2 cellular contexts compared by ENCODE assay signal in genomic region chr6:122392564-122393338, GRCh38.
TF ChIP-seq lines count a peak whose summit lies in the region.

No MANE protein-coding gene starts in this region.

TF ChIP-seq in GM23338, 12 proteins besides CTCF, POLR2A, EP300 and RAD21:
- TF ChIP-seq, protein P1, sequence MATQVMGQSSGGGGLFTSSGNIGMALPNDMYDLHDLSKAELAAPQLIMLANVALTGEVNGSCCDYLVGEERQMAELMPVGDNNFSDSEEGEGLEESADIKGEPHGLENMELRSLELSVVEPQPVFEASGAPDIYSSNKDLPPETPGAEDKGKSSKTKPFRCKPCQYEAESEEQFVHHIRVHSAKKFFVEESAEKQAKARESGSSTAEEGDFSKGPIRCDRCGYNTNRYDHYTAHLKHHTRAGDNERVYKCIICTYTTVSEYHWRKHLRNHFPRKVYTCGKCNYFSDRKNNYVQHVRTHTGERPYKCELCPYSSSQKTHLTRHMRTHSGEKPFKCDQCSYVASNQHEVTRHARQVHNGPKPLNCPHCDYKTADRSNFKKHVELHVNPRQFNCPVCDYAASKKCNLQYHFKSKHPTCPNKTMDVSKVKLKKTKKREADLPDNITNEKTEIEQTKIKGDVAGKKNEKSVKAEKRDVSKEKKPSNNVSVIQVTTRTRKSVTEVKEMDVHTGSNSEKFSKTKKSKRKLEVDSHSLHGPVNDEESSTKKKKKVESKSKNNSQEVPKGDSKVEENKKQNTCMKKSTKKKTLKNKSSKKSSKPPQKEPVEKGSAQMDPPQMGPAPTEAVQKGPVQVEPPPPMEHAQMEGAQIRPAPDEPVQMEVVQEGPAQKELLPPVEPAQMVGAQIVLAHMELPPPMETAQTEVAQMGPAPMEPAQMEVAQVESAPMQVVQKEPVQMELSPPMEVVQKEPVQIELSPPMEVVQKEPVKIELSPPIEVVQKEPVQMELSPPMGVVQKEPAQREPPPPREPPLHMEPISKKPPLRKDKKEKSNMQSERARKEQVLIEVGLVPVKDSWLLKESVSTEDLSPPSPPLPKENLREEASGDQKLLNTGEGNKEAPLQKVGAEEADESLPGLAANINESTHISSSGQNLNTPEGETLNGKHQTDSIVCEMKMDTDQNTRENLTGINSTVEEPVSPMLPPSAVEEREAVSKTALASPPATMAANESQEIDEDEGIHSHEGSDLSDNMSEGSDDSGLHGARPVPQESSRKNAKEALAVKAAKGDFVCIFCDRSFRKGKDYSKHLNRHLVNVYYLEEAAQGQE (IDR thresholded peaks at IDR 0.05; ENCODE audit: unreplicated experiment), result no peak
- TF ChIP-seq NANOG (IDR thresholded peaks at IDR 0.05; ENCODE audit: borderline replicate concordance) (peak; percentile 56), POLR2AphosphoS5 (IDR thresholded peaks at IDR 0.05; ENCODE audit: low read depth) (peak; percentile 74)
- TF ChIP-seq, protein P2, sequence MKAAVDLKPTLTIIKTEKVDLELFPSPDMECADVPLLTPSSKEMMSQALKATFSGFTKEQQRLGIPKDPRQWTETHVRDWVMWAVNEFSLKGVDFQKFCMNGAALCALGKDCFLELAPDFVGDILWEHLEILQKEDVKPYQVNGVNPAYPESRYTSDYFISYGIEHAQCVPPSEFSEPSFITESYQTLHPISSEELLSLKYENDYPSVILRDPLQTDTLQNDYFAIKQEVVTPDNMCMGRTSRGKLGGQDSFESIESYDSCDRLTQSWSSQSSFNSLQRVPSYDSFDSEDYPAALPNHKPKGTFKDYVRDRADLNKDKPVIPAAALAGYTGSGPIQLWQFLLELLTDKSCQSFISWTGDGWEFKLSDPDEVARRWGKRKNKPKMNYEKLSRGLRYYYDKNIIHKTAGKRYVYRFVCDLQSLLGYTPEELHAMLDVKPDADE (IDR thresholded peaks at IDR 0.05), result no peak

TF ChIP-seq in K562, 482 proteins besides CTCF, POLR2A, EP300 and RAD21 (continues in another document):
- TF ChIP-seq SRF (CRISPR knock-in tag; IDR thresholded peaks at IDR 0.05) (no peak), YBX1 (IDR thresholded peaks at IDR 0.05) (no peak), TGIF2 (CRISPR knock-in tag; IDR thresholded peaks at IDR 0.05) (no peak), ZNF449 (CRISPR knock-in tag; IDR thresholded peaks at IDR 0.05) (no peak), ASH1L (IDR thresholded peaks at IDR 0.05; ENCODE audit: borderline replicate concordance, low read depth, partially characterized antibody) (no peak), RBBP5 (IDR thresholded peaks at IDR 0.05; ENCODE audit: borderline replicate concordance, insufficient read depth, low read length, poor library complexity, severe bottlenecking) (no peak), ZNF146 (CRISPR knock-in tag; IDR thresholded peaks at IDR 0.05; ENCODE audit: unreplicated experiment) (no peak), ZNF77 (CRISPR knock-in tag; IDR thresholded peaks at IDR 0.05) (no peak), ZKSCAN1 (IDR thresholded peaks at IDR 0.05; ENCODE audit: low read depth, low read length) (no peak), C11orf30 (IDR thresholded peaks at IDR 0.05; ENCODE audit: low read depth) (peak; percentile 75), SREBF2 (CRISPR knock-in tag; IDR thresholded peaks at IDR 0.05) (no peak), DPF2 (IDR thresholded peaks at IDR 0.05) (no peak), CBFA2T2 (conservative IDR thresholded peaks at IDR 0.05) (no peak), EHMT2 (IDR thresholded peaks at IDR 0.05) (no peak), FOXA1 (IDR thresholded peaks at IDR 0.05; ENCODE audit: borderline replicate concordance) (no peak), SFPQ (IDR thresholded peaks at IDR 0.05; ENCODE audit: low read depth, low read length) (no peak), ZNF324 (CRISPR knock-in tag; IDR thresholded peaks at IDR 0.05) (no peak), ZNF175 (CRISPR knock-in tag; IDR thresholded peaks at IDR 0.05; ENCODE audit: low read depth) (no peak), ZNF561 (CRISPR knock-in tag; conservative IDR thresholded peaks at IDR 0.05) (no peak), LEF1 (IDR thresholded peaks at IDR 0.05) (no peak), ZBTB43 (CRISPR knock-in tag; IDR thresholded peaks at IDR 0.05) (no peak), ZNF384 (IDR thresholded peaks at IDR 0.05; ENCODE audit: low read depth, low read length) (peak; percentile 67), HDAC1 (IDR thresholded peaks at IDR 0.05) (no peak), TAF7 (tag; IDR thresholded peaks at IDR 0.05) (no peak), ZNF316 (IDR thresholded peaks at IDR 0.05) (peak; percentile 72), WHSC1 (IDR thresholded peaks at IDR 0.05; ENCODE audit: low read length) (no peak), MAFG (tag; conservative IDR thresholded peaks at IDR 0.05) (peak; percentile 62), KDM1A (IDR thresholded peaks at IDR 0.05) (no peak), ARID2 (IDR thresholded peaks at IDR 0.05) (no peak), NFRKB (IDR thresholded peaks at IDR 0.05; ENCODE audit: low read depth) (no peak), TAF9B (IDR thresholded peaks at IDR 0.05; ENCODE audit: partially characterized antibody) (no peak), ZNF143 (CRISPR knock-in tag; IDR thresholded peaks at IDR 0.05) (no peak), ZNF830 (CRISPR knock-in tag; IDR thresholded peaks at IDR 0.05) (no peak), NR1H2 (CRISPR knock-in tag; IDR thresholded peaks at IDR 0.05) (no peak), ADNP (tag; IDR thresholded peaks at IDR 0.05) (no peak), ZNF197 (CRISPR knock-in tag; IDR thresholded peaks at IDR 0.05; ENCODE audit: low read depth) (no peak), ARID1B (IDR thresholded peaks at IDR 0.05) (peak; percentile 25; the same call in 1 of the 2 replicates), ZBTB8A (IDR thresholded peaks at IDR 0.05; ENCODE audit: partially characterized antibody) (no peak), NFE2 (IDR thresholded peaks at IDR 0.05; ENCODE audit: low read depth) (peak; percentile 61), XRCC5 (IDR thresholded peaks at IDR 0.05; ENCODE audit: low read depth, low read length) (no peak), POLR2H (tag; IDR thresholded peaks at IDR 0.05; ENCODE audit: low read depth) (0 out of 2 replicates have a peak, but pooled peaks have one; percentile 5)
- TF ChIP-seq, protein P3, sequence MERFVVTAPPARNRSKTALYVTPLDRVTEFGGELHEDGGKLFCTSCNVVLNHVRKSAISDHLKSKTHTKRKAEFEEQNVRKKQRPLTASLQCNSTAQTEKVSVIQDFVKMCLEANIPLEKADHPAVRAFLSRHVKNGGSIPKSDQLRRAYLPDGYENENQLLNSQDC (CRISPR knock-in tag; IDR thresholded peaks at IDR 0.05), result no peak
- TF ChIP-seq, protein P4, sequence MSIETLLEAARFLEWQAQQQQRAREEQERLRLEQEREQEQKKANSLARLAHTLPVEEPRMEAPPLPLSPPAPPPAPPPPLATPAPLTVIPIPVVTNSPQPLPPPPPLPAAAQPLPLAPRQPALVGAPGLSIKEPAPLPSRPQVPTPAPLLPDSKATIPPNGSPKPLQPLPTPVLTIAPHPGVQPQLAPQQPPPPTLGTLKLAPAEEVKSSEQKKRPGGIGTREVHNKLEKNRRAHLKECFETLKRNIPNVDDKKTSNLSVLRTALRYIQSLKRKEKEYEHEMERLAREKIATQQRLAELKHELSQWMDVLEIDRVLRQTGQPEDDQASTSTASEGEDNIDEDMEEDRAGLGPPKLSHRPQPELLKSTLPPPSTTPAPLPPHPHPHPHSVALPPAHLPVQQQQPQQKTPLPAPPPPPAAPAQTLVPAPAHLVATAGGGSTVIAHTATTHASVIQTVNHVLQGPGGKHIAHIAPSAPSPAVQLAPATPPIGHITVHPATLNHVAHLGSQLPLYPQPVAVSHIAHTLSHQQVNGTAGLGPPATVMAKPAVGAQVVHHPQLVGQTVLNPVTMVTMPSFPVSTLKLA (conservative IDR thresholded peaks at IDR 0.05), result 0 out of 4 replicates have a peak, but pooled peaks of 1 of the 2 experiments have one; percentile 20
- TF ChIP-seq, protein P5, sequence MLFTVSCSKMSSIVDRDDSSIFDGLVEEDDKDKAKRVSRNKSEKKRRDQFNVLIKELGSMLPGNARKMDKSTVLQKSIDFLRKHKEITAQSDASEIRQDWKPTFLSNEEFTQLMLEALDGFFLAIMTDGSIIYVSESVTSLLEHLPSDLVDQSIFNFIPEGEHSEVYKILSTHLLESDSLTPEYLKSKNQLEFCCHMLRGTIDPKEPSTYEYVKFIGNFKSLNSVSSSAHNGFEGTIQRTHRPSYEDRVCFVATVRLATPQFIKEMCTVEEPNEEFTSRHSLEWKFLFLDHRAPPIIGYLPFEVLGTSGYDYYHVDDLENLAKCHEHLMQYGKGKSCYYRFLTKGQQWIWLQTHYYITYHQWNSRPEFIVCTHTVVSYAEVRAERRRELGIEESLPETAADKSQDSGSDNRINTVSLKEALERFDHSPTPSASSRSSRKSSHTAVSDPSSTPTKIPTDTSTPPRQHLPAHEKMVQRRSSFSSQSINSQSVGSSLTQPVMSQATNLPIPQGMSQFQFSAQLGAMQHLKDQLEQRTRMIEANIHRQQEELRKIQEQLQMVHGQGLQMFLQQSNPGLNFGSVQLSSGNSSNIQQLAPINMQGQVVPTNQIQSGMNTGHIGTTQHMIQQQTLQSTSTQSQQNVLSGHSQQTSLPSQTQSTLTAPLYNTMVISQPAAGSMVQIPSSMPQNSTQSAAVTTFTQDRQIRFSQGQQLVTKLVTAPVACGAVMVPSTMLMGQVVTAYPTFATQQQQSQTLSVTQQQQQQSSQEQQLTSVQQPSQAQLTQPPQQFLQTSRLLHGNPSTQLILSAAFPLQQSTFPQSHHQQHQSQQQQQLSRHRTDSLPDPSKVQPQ (CRISPR knock-in tag; IDR thresholded peaks at IDR 0.05; ENCODE audit: borderline replicate concordance), result no peak
- TF ChIP-seq, protein P6, sequence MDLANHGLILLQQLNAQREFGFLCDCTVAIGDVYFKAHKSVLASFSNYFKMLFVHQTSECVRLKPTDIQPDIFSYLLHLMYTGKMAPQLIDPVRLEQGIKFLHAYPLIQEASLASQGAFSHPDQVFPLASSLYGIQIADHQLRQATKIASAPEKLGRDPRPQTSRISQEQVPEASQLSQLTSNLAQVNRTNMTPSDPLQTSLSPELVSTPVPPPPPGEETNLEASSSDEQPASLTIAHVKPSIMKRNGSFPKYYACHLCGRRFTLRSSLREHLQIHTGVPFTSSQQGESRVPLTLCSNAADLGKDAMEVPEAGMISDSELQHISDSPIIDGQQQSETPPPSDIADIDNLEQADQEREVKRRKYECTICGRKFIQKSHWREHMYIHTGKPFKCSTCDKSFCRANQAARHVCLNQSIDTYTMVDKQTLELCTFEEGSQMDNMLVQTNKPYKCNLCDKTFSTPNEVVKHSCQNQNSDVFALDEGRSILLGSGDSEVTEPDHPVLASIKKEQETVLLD (IDR thresholded peaks at IDR 0.05), result no peak
- TF ChIP-seq, protein P7, sequence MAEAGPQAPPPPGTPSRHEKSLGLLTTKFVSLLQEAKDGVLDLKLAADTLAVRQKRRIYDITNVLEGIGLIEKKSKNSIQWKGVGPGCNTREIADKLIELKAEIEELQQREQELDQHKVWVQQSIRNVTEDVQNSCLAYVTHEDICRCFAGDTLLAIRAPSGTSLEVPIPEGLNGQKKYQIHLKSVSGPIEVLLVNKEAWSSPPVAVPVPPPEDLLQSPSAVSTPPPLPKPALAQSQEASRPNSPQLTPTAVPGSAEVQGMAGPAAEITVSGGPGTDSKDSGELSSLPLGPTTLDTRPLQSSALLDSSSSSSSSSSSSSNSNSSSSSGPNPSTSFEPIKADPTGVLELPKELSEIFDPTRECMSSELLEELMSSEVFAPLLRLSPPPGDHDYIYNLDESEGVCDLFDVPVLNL (CRISPR knock-in tag; IDR thresholded peaks at IDR 0.05; ENCODE audit: low read depth), result no peak
- TF ChIP-seq, protein P8, sequence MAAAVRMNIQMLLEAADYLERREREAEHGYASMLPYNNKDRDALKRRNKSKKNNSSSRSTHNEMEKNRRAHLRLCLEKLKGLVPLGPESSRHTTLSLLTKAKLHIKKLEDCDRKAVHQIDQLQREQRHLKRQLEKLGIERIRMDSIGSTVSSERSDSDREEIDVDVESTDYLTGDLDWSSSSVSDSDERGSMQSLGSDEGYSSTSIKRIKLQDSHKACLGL (CRISPR knock-in tag; IDR thresholded peaks at IDR 0.05; ENCODE audit: borderline replicate concordance, poor library complexity, severe bottlenecking), result no peak
